Comparison of ENCODE assay signal across 12 cellular contexts in genomic region chr5:88952344-88952743, GRCh38.
DNase-seq lines count a peak whose midpoint lies in the region; ATAC-seq and TF ChIP-seq lines count a peak whose summit lies in the region.
"Had no signal": no experiment of that assay in that cellular context is flagged by ENCODE, and none has a peak within 500 bp of the region (broad histone marks: within the 10 kb centered on the region; RNA-seq: fewer than 3 reads in every experiment).

No MANE protein-coding gene starts in this region.

- no peak for TF ChIP-seq EP300 in esophagus muscularis mucosa (IDR thresholded peaks at IDR 0.05)

- H3K27ac ChIP-seq in esophagus muscularis mucosa (replicated peaks in 1 of 4) (peak overlapping the region in 3 of 4 donors; percentile 10 to 24 (median 15)), esophagus squamous epithelium (no peak overlapping the region)
- H3K27ac ChIP-seq: epithelial cell of prostate had no signal

- no peaks in the 10 kb centered on the region for H3K9me3 ChIP-seq in esophagus muscularis mucosa
- H3K9me3 ChIP-seq in esophagus squamous epithelium = no peaks in the 10 kb centered on the region

- no peaks in the 10 kb centered on the region for H3K36me3 ChIP-seq in esophagus muscularis mucosa
- H3K36me3 ChIP-seq in esophagus squamous epithelium = no peaks in the 10 kb centered on the region

- H3K27me3 ChIP-seq in esophagus muscularis mucosa = no peaks in the 10 kb centered on the region
- H3K27me3 ChIP-seq in esophagus squamous epithelium = no peaks in the 10 kb centered on the region

- 42% methylated on average over 2 of the region's 2 CpGs for WGBS in esophagus muscularis mucosa
- WGBS in esophagus squamous epithelium, 2 donors = 41 to 58% methylated on average over 2 of the region's 2 CpGs

- DNase-seq in A172 (ENCODE audit: low spot score) (peak; percentile 10), LNCaP clone FGC (ENCODE audit: low read depth) (peak; percentile 21), NCI-H69 (lab: John Stamatoyannopoulos, UW) (peak; percentile 98), esophagus muscularis mucosa (ENCODE audit: extremely low spot score) (no peak), foreskin melanocyte (no peak), esophagus squamous epithelium (lab: John Stamatoyannopoulos, UW) (no peak)
- no peak for DNase-seq in activated CD8-positive, alpha-beta memory T cell treated with anti-CD3 and anti-CD28 coated beads, Interleukin-2, amount 50 U/mL, for 4 hours
- DNase-seq: activated B cell treated with CpG ODN at 0.5 μM for 24 hours; activated naive CD4-positive, alpha-beta T cell treated with anti-CD3 and anti-CD28 coated beads, Interleukin-2, amount 10 ng/mL, durations not matched to agents 7 days and 5 days had no signal

- intact Hi-C loops in esophagus muscularis mucosa (cut with DNase I) = no loop called here
- intact Hi-C loops in esophagus squamous epithelium (cut with DNase I) = no loop called here

- no peak for TF ChIP-seq CTCF in LNCaP clone FGC (IDR thresholded peaks at IDR 0.05; ENCODE audit: control insufficient read depth, extremely low read depth, insufficient read depth)
- no peak for TF ChIP-seq CTCF in esophagus muscularis mucosa (IDR thresholded peaks at IDR 0.05)
- TF ChIP-seq CTCF in esophagus squamous epithelium (IDR thresholded peaks at IDR 0.05) = no peak

- no peak for ATAC-seq in GM19455 (IDR thresholded peaks at IDR 0.05; ENCODE audit: unreplicated experiment)

- H3K4me1 ChIP-seq in esophagus muscularis mucosa = peaks cover 0 to 44% (median 33%) of the 10 kb centered on the region in 4 donors
- no peaks in the 10 kb centered on the region for H3K4me1 ChIP-seq in esophagus squamous epithelium

- H3K4me3 ChIP-seq in LNCaP clone FGC (ENCODE audit: low read depth, low read length) (no peak overlapping the region), esophagus muscularis mucosa (peak overlapping the region in 1 of 4 donors; percentile 11), esophagus squamous epithelium (no peak overlapping the region)
- H3K4me3 ChIP-seq: lung had no signal

- TF ChIP-seq POLR2A in esophagus muscularis mucosa (IDR thresholded peaks at IDR 0.05; ENCODE audit: low read depth) = no peak
- TF ChIP-seq POLR2A in esophagus squamous epithelium (IDR thresholded peaks at IDR 0.05) = no peak

Comparison
In these comparisons a context has a peak if more than half of its experiments do, and no peak if none do; other contexts are left out.
1. DNase-seq: peak in A172 (single experiment), LNCaP clone FGC (single experiment) and NCI-H69 (single experiment); none in esophagus muscularis mucosa (single experiment), foreskin melanocyte (single experiment), esophagus squamous epithelium (single experiment) and activated CD8-positive, alpha-beta memory T cell treated with anti-CD3 and anti-CD28 coated beads, Interleukin-2, amount 50 U/mL, for 4 hours (single experiment).
2. H3K27ac ChIP-seq: peak in esophagus muscularis mucosa (3 of 4); none in esophagus squamous epithelium (0 of 4).